12 cellular contexts compared by ENCODE assay signal in the genomic region with DNA sequence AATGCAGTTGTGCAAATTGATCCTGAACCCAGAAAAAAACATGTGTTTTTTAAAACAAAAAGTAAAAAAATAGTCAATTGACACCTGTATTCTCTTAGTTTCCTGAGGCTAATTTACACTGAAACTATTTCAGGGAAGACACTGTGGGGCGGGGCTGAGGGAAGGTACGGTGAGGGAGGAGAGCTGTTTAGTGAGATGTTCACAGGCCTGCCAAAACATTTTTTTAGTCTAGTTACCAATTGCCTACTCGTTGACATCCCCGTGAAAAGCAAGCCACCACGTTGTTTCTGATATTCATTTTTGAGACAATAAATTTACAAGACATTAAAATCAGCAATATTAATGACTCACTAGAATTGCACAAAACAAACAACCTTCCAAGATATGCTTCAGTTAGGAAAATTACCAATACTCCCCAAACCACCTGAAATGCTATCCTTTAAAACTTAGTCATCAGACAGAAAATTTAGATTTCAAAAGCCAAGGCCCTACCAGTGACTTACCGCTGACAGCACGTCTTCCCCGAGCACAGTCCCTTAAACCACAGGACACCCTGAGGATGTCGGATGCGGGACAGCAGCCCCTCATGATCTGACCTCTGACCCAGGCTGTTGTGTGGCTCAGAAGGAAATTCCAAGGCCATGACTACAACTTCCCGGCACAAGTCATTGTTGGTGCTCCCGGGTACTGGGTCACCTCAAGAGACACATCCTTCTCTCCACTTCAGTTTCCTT.
DNase-seq lines count a peak whose midpoint lies in the region; ATAC-seq, FAIRE-seq and TF ChIP-seq lines count a peak whose summit lies in the region.
"Had no signal": no experiment of that assay in that cellular context is flagged by ENCODE, and none has a peak within 500 bp of the region (broad histone marks: within the 10 kb centered on the region; RNA-seq: fewer than 3 reads in every experiment).

No MANE protein-coding gene starts in this region.

- ATAC-seq in upper lobe of right lung (no peak), HG02973 (IDR thresholded peaks at IDR 0.05; ENCODE audit: unreplicated experiment) (no peak)

- H3K27me3 ChIP-seq in HUES64 (ENCODE audit: insufficient read depth, low read length), result no peaks in the 10 kb centered on the region
- H3K27me3 ChIP-seq in upper lobe of right lung, result no peaks in the 10 kb centered on the region
- no peaks in the 10 kb centered on the region for H3K27me3 ChIP-seq in HAP-1 (ENCODE audit: low read depth)

- no peak for FAIRE-seq in kidney (lab: Jason Lieb, UNC)
- FAIRE-seq: GM18507 had no signal

- 48% methylated on average over 12 of the region's 12 CpGs for WGBS in HUES64

- H3K4me1 ChIP-seq in HUES64 (ENCODE audit: insufficient read depth, low read length) (peaks cover 11% of the 10 kb centered on the region; the same call in 1 of the 2 replicates), kidney (ENCODE audit: control insufficient read depth in 1 of 2, insufficient read depth in 1 of 2, low read depth in 1 of 2, low read length in 2 of 2) (peaks cover 0 to 7% of the 10 kb centered on the region in 2 donors), upper lobe of right lung (peaks cover 9% of the 10 kb centered on the region), HAP-1 (no peaks in the 10 kb centered on the region)

- H3K9me3 ChIP-seq in HUES64 (ENCODE audit: insufficient read depth, low read depth, low read length) (no peaks in the 10 kb centered on the region), kidney (ENCODE audit: control insufficient read depth in 1 of 2, low read length in 2 of 2) (no peaks in the 10 kb centered on the region), upper lobe of right lung (no peaks in the 10 kb centered on the region), HAP-1 (no peaks in the 10 kb centered on the region)

- H3K4me3 ChIP-seq in HUES64 (ENCODE audit: low read length) (no peak overlapping the region), coronary artery (no peak overlapping the region), kidney (ENCODE audit: low read length in 2 of 2) (no peak overlapping the region), upper lobe of right lung (no peak overlapping the region), HAP-1 (no peak overlapping the region)

- H3K36me3 ChIP-seq in HUES64 (ENCODE audit: insufficient read depth, low read length), result no peaks in the 10 kb centered on the region
- no peaks in the 10 kb centered on the region for H3K36me3 ChIP-seq in kidney (ENCODE audit: control insufficient read depth in 1 of 2, insufficient read depth in 2 of 2, low read length in 2 of 2)
- H3K36me3 ChIP-seq in upper lobe of right lung, result no peaks in the 10 kb centered on the region
- no peaks in the 10 kb centered on the region for H3K36me3 ChIP-seq in HAP-1 (replicated peaks)

- H3K9ac ChIP-seq in HUES64 (ENCODE audit: low read depth, low read length) (no peak overlapping the region), kidney (ENCODE audit: low read length in 2 of 2) (no peak overlapping the region)

- in situ Hi-C loops in ACHN (cut with HindIII; ENCODE audit: low pct_ligation_motif_present, low pct_unique_long_range_greater_than_20kb, low sequenced_read_pairs) (no loop called here), HAP-1 (cut with MboI; ENCODE audit: low sequenced_read_pairs) (no loop called here)

- DNase-seq in ACHN (peak; percentile 77), coronary artery (ENCODE audit: low spot score) (no peak), kidney (no peak), upper lobe of right lung (no peak), NCI-H526 treated with DMSO at 0.1 percent for 48 hours (lab: John Stamatoyannopoulos, UW) (no peak), HAP-1 (ENCODE audit: low spot score in 2 of 2) (no peak)
- DNase-seq: activated effector memory CD4-positive, alpha-beta T cell treated with Interleukin-2 at 50 U/mL for 16 hours; naive B cell; NCI-H446 treated with DMSO at 0.1 percent for 48 hours had no signal

- TF ChIP-seq CTCF in coronary artery (IDR thresholded peaks at IDR 0.05) (no peak), kidney (IDR thresholded peaks at IDR 0.05; ENCODE audit: borderline replicate concordance, extremely low read depth, insufficient read depth) (no peak), upper lobe of right lung (IDR thresholded peaks at IDR 0.05) (no peak)

- intact Hi-C loops in kidney (cut with DNase I), result no loop called here
- intact Hi-C loops in upper lobe of right lung (cut with DNase I), result no loop called here

- H3K27ac ChIP-seq in HUES64 (ENCODE audit: low read depth, low read length) (0 out of 2 replicates have a peak overlapping the region, but pooled peaks have one; percentile 18), coronary artery (peak overlapping the region; percentile 45 to 66), kidney (ENCODE audit: low read depth in 2 of 2, low read length in 2 of 2) (peak overlapping the region; percentile 7 to 51), upper lobe of right lung (no peak overlapping the region)
